9 cellular contexts compared by ENCODE assay signal in the genomic region with DNA sequence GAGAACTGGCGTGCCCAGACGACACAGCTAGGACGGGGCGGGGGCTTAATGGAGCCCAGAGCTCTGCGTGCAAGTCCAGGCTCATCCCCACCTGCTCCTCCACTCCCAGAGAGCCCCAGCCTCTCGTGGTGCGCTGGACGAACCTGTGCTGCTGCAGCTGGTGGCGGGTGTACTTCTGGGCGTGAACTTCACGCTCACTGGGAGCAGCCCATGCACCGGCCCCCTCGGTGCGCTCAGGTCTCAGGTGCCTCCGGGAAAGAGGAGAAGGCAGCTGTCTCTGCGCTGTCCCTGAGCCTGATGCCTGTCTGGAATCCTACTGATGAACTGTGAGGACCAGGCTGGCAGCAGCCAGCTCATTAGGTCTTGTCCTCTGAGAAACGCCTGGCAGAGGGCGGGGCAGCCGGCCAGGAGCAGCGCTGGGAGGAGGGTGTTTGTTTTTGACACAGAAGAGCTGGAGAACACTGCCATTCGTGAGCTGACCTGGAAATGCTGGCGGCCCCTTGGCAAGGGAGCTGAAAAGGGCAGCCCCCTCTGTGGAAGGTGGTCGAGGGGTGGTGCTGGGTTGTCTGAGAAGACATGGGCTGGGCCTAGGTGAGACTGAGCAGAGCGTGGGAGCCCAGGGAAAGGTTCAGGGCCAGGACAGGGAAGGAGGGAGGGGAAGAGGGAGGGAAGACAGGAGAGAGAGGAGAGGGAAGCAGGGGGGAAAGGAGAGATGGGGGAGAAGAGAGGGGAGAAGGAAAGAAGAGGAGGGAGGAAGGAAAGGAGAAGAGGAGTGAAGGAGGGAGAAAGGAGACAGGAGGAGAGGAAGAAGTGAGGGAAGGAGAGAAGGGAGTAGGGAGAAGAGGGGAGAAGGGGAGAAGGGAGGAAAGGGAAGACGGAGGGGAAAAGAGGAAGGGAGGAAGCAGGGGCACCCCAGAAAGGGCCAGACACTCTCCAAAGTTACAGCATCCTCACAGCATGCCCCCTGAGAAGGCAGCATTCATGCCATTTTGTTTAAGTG. TPM values are rescaled to one million over a fixed set of nuclear protein-coding genes. Genes with fewer than 3 reads are reported as not detected.
A peak's percentile ranks its signal among the peaks of the same experiment; 100 is the strongest.
DNase-seq lines count a peak whose midpoint lies in the region; ATAC-seq lines count a peak whose summit lies in the region.
"Had no signal": no experiment of that assay in that cellular context is flagged by ENCODE, and none has a peak within 500 bp of the region (broad histone marks: within the 10 kb centered on the region; RNA-seq: fewer than 3 reads in every experiment).

No MANE protein-coding gene starts in this region.

- peak overlapping the region; percentile 88 for H2AK5ac ChIP-seq in trophoblast cell (ENCODE audit: low read length)

- H3K9ac ChIP-seq in trophoblast cell (ENCODE audit: low read length) (peak overlapping the region; percentile 4), Karpas-422 (ENCODE audit: low read length) (no peak overlapping the region)

- peak overlapping the region; percentile 93 for H2BK5ac ChIP-seq in trophoblast cell (ENCODE audit: low read depth, low read length, poor library complexity)

- no peaks in the 10 kb centered on the region for H3K27me3 ChIP-seq in esophagus (ENCODE audit: control insufficient read depth in 1 of 2, insufficient read depth in 2 of 2, low read length in 2 of 2)
- H3K27me3 ChIP-seq in trophoblast cell (ENCODE audit: insufficient read depth, low read length), result no peaks in the 10 kb centered on the region
- H3K27me3 ChIP-seq in Karpas-422 (ENCODE audit: low read length), result no peaks in the 10 kb centered on the region

- 39 to 40% methylated on average over 23 to 25 of the region's 25 CpGs for WGBS in esophagus, 2 donors
- 100% methylated on average over 1 of the region's 25 CpGs for WGBS in trophoblast cell (ENCODE audit: extremely low coverage, insufficient coverage, insufficient read length)

- H3K18ac ChIP-seq in trophoblast cell (ENCODE audit: low read length), result peak overlapping the region; percentile 76

- peaks cover 4 to 14% of the 10 kb centered on the region in 2 donors for H3K4me1 ChIP-seq in esophagus (ENCODE audit: control insufficient read depth in 2 of 2, insufficient read depth in 2 of 2, low read length in 1 of 2)
- H3K4me1 ChIP-seq in trophoblast cell (ENCODE audit: control insufficient read depth in 1 of 2, insufficient read depth in 2 of 2, low read length in 2 of 2), result peaks cover 29 to 42% of the 10 kb centered on the region in 2 experiments
- H3K4me1 ChIP-seq in Karpas-422 (ENCODE audit: low read length), result peaks cover 10% of the 10 kb centered on the region

- H3K4me3 ChIP-seq in esophagus (ENCODE audit: low read depth in 1 of 2, low read length in 2 of 2) (peak overlapping the region; percentile 34 to 42), trophoblast cell (ENCODE audit: low read depth, low read length) (no peak overlapping the region), Karpas-422 (ENCODE audit: low read length) (no peak overlapping the region)

- peak overlapping the region; percentile 98 for H4K91ac ChIP-seq in trophoblast cell (ENCODE audit: low read depth, low read length)

- H3K9me3 ChIP-seq in esophagus (ENCODE audit: control insufficient read depth in 2 of 2, insufficient read depth in 1 of 2, low read depth in 1 of 2, low read length in 1 of 2) (no peaks in the 10 kb centered on the region), trophoblast cell (ENCODE audit: insufficient read depth, low read depth, low read length) (no peaks in the 10 kb centered on the region), Karpas-422 (ENCODE audit: low read length) (no peaks in the 10 kb centered on the region)

- H2BK12ac ChIP-seq in trophoblast cell (ENCODE audit: low read length), result peak overlapping the region; percentile 93

- no peak for ATAC-seq in GM19397 (IDR thresholded peaks at IDR 0.05; ENCODE audit: unreplicated experiment)
- no peak for ATAC-seq in GM21529 (IDR thresholded peaks at IDR 0.05; ENCODE audit: unreplicated experiment)

- H3K36me3 ChIP-seq in esophagus (ENCODE audit: control insufficient read depth in 2 of 2, insufficient read depth in 2 of 2, low read length in 1 of 2), result no peaks in the 10 kb centered on the region
- no peaks in the 10 kb centered on the region for H3K36me3 ChIP-seq in trophoblast cell (ENCODE audit: control insufficient read depth in 1 of 2, insufficient read depth in 2 of 2, low read length in 2 of 2)
- no peaks in the 10 kb centered on the region for H3K36me3 ChIP-seq in Karpas-422 (ENCODE audit: insufficient read depth, low read length)

- H3K4me2 ChIP-seq in trophoblast cell (ENCODE audit: low read length) (peak overlapping the region; percentile 27), Karpas-422 (ENCODE audit: low read depth, low read length, poor library complexity, severe bottlenecking) (no peak overlapping the region)

- H3K79me2 ChIP-seq in trophoblast cell (ENCODE audit: control insufficient read depth, insufficient read depth, low read length, poor library complexity), result peaks cover 9% of the 10 kb centered on the region
- no peaks in the 10 kb centered on the region for H3K79me2 ChIP-seq in Karpas-422 (ENCODE audit: low read length)

- peak overlapping the region; percentile 48 for H4K12ac ChIP-seq in trophoblast cell (ENCODE audit: low read depth, low read length)

- no peaks in the 10 kb centered on the region for H4K20me1 ChIP-seq in Karpas-422 (ENCODE audit: insufficient read depth, low read depth, low read length)

- H3K27ac ChIP-seq in esophagus (ENCODE audit: low read depth in 2 of 2, low read length in 1 of 2), result peak overlapping the region; percentile 68 to 77
- peak overlapping the region; percentile 97 for H3K27ac ChIP-seq in trophoblast cell (ENCODE audit: low read depth, low read length)
- H3K27ac ChIP-seq in Karpas-422 (ENCODE audit: low read length), result no peak overlapping the region

- no peak overlapping the region for H3K23ac ChIP-seq in trophoblast cell (ENCODE audit: low read length)

- no peaks in the 10 kb centered on the region for H3K9me2 ChIP-seq in Karpas-422 (replicated peaks; ENCODE audit: insufficient read depth, low read length)

- peak overlapping the region; percentile 78 for H4K8ac ChIP-seq in trophoblast cell (ENCODE audit: low read depth, low read length)

- peak overlapping the region; percentile 95 for H2BK120ac ChIP-seq in trophoblast cell (ENCODE audit: insufficient read depth, low read length, poor library complexity)

- H3K4ac ChIP-seq in trophoblast cell (ENCODE audit: low read depth, low read length), result peak overlapping the region; percentile 72

- H3K79me1 ChIP-seq in trophoblast cell (ENCODE audit: low read length), result peaks cover 51% of the 10 kb centered on the region

- H2AFZ ChIP-seq in trophoblast cell (ENCODE audit: insufficient read depth, low read length, poor library complexity), result peak overlapping the region; percentile 64
- no peak overlapping the region for H2AFZ ChIP-seq in Karpas-422 (ENCODE audit: low read length)

- peak overlapping the region; percentile 90 for H3K14ac ChIP-seq in trophoblast cell (ENCODE audit: low read length)

- DNase-seq in DMS53 treated with DMSO at 0.1 percent for 48 hours (lab: John Stamatoyannopoulos, UW; ENCODE audit: unreplicated experiment) (peak; percentile 72), NCI-H345 (lab: John Stamatoyannopoulos, UW) (peak; percentile 91), trophoblast cell (peak; percentile 52), Karpas-422 (no peak)
- DNase-seq in stimulated activated CD4-positive, alpha-beta T cell treated with anti-CD3 and anti-CD28 coated beads, Interleukin-2, amount 100 ng/mL, for 48 hours, result no peak
- DNase-seq: NK-92 treated with Interleukin-12 subunit alpha and Interleukin-12 subunit beta, amount 100 ng/mL, for 24 hours had no signal

RNA-seq across cellular contexts. Expression of gene TNS3, which starts 53.5 kb away (rescaled TPM):
- polyA plus RNA-seq in esophagus, result 1 to 10 TPM; 2.7 to 3.4 TPM
- 85.9 and 86.5 TPM in 2 replicates for polyA plus RNA-seq in trophoblast cell (2013)
- total RNA-seq in Karpas-422 (2014; rRNA removed; shearing (Covaris generic); ENCODE audit: low replicate concordance), result 56.6 and 60.5 TPM in 2 replicates

Comparison
In these comparisons a context has a peak if more than half of its experiments do, and no peak if none do; other contexts are left out.
1. DNase-seq: peak in DMS53 treated with DMSO at 0.1 percent for 48 hours (single experiment), NCI-H345 (single experiment) and trophoblast cell (2 of 2); none in stimulated activated CD4-positive, alpha-beta T cell treated with anti-CD3 and anti-CD28 coated beads, Interleukin-2, amount 100 ng/mL, for 48 hours (0 of 2) and Karpas-422 (single experiment).
2. H3K4me3 ChIP-seq: peak in esophagus (2 of 2); none in trophoblast cell (single experiment) and Karpas-422 (single experiment).